Comparison of ENCODE assay signal across 15 cellular contexts in the genomic region with DNA sequence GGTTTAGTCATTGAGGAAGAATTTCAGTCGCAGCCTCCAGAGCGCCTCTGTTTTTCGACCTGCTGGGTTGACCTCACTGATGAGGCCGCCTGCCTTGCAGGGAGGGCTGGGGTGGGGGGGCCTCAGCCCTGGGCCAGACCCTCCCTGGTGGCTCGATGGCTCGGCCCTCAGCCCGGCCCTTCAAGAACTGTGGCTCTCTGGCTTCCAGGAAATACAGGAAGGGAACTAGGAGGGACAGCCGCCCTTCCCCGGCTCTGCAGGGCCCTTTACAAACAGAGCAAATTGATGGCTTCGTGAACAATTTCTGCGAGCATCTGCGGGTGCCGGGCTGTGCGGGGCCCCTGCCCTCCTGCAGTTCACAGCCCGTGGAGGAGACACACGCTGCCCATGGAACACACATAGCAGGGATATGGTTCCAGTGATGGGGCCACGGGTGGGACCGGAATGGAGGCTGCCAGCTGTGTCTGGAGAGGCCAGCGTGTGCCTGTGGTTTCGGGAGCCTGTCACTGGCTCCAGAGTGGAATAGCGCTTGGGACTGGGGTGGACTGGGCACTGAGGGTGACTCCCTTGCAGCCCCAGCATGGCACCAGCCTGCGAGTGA. TPM values are rescaled to one million over a fixed set of nuclear protein-coding genes. Genes with fewer than 3 reads are reported as not detected.
A peak's percentile ranks its signal among the peaks of the same experiment; 100 is the strongest.
DNase-seq lines count a peak whose midpoint lies in the region; ATAC-seq and TF ChIP-seq lines count a peak whose summit lies in the region.
"Had no signal": no experiment of that assay in that cellular context is flagged by ENCODE, and none has a peak within 500 bp of the region (broad histone marks: within the 10 kb centered on the region; RNA-seq: fewer than 3 reads in every experiment).

No MANE protein-coding gene starts in this region.

- ATAC-seq in left lung (no peak), gastrocnemius medialis (no peak)
- ATAC-seq: esophagus mucosa had no signal

- H3K27me3 ChIP-seq in esophagus squamous epithelium (no peaks in the 10 kb centered on the region), left lung (no peaks in the 10 kb centered on the region), testis (no peaks in the 10 kb centered on the region), gastrocnemius medialis (peaks cover 0 to 4% (median 0%) of the 10 kb centered on the region in 3 donors)
- H3K27me3 ChIP-seq: BLaER1, neural progenitor cell had no signal

- H3K9me3 ChIP-seq in HEK293 (ENCODE audit: control insufficient read depth, insufficient read depth, low read depth, low read length), result no peaks in the 10 kb centered on the region
- peaks cover 0 to under 1% (median 0%) of the 10 kb centered on the region in 3 donors for H3K9me3 ChIP-seq in esophagus squamous epithelium
- H3K9me3 ChIP-seq in left lung, result no peaks in the 10 kb centered on the region
- H3K9me3 ChIP-seq in testis, result no peaks in the 10 kb centered on the region
- H3K9me3 ChIP-seq in gastrocnemius medialis, result no peaks in the 10 kb centered on the region

- CTCF ChIA-PET in HEK293 (lab: Yijun Ruan, JAX), result interaction anchor here (0.7 to 1.4 kb wide), 4 partner anchors 8 to 448 kb away, joined by 3 to 10 read pairs (median 3); no protein-coding TSS in a partner anchor

- H3K4me1 ChIP-seq in HEK293 (ENCODE audit: control insufficient read depth, insufficient read depth, low read length) (no peaks in the 10 kb centered on the region), esophagus squamous epithelium (peaks cover 3 to 34% (median 8%) of the 10 kb centered on the region in 3 donors), left lung (no peaks in the 10 kb centered on the region), testis (peaks cover 11% of the 10 kb centered on the region), gastrocnemius medialis (no peaks in the 10 kb centered on the region)

- no peak for TF ChIP-seq CTCF in HEK293 (tag by site-specific recombination; IDR thresholded peaks at IDR 0.05)
- no peak for TF ChIP-seq CTCF in esophagus squamous epithelium (IDR thresholded peaks at IDR 0.05)
- no peak for TF ChIP-seq CTCF in left lung (IDR thresholded peaks at IDR 0.05)
- no peak for TF ChIP-seq CTCF in testis (IDR thresholded peaks at IDR 0.05)
- no peak for TF ChIP-seq CTCF in gastrocnemius medialis (IDR thresholded peaks at IDR 0.05 in 4 of 5, conservative IDR thresholded peaks at IDR 0.05 in 1 of 5)

- 84 to 94% methylated on average over 6 to 14 of the region's 22 CpGs for WGBS in esophagus squamous epithelium, 2 donors
- WGBS in testis, 2 donors, result 46 to 60% methylated on average over 8 to 22 of the region's 22 CpGs

- H3K27ac ChIP-seq in HEK293 (ENCODE audit: extremely low read depth, low read depth, low read length), result no peak overlapping the region
- H3K27ac ChIP-seq in esophagus squamous epithelium, result peak overlapping the region in 3 of 4 donors; percentile 10 to 42 (median 40)
- H3K27ac ChIP-seq in left lung, result no peak overlapping the region
- no peak overlapping the region for H3K27ac ChIP-seq in testis
- H3K27ac ChIP-seq in gastrocnemius medialis, result no peak overlapping the region
- H3K27ac ChIP-seq: BLaER1, neural progenitor cell had no signal

- POLR2A ChIA-PET in HEK293 (lab: Yijun Ruan, JAX), result no interaction called here

- intact Hi-C loops in esophagus squamous epithelium (cut with DNase I), result no loop called here
- intact Hi-C loops in left lung (cut with DNase I), result no loop called here
- intact Hi-C loops in testis (cut with DNase I; ENCODE audit: low total_unique reads), result no loop called here
- intact Hi-C loops in gastrocnemius medialis (cut with DNase I; ENCODE audit: low total_unique reads), result no loop called here

- in situ Hi-C loops in gastrocnemius medialis (cut with MboI; ENCODE audit: low sequenced_read_pairs in 4 of 4), result no loop called here

- TF ChIP-seq POLR2A in esophagus squamous epithelium (IDR thresholded peaks at IDR 0.05) (no peak), testis (IDR thresholded peaks at IDR 0.05) (no peak), gastrocnemius medialis (IDR thresholded peaks at IDR 0.05) (no peak)

- DNase-seq in esophagus squamous epithelium (lab: John Stamatoyannopoulos, UW) (no peak), left lung (peak; percentile 30 to 62), testis (peak; percentile 24), GF-D8 (lab: John Stamatoyannopoulos, UW) (no peak), gastrocnemius medialis (no peak), DMS 273 (lab: John Stamatoyannopoulos, UW; ENCODE audit: unreplicated experiment) (no peak), GM19238 (ENCODE audit: insufficient read length, low spot score) (no peak)
- DNase-seq: activated naive CD8-positive, alpha-beta T cell treated with anti-CD3 and anti-CD28 coated beads for 36 hours; activated T-cell treated with anti-CD3 and anti-CD28 coated beads for 4 hours; NCI-H2081; NCI-H748 treated with DMSO at 0.1 percent for 48 hours had no signal

- H3K4me3 ChIP-seq in HEK293 (ENCODE audit: low read depth, low read length) (no peak overlapping the region), esophagus squamous epithelium (no peak overlapping the region), left lung (no peak overlapping the region), testis (no peak overlapping the region), gastrocnemius medialis (no peak overlapping the region)
- H3K4me3 ChIP-seq: BLaER1, neural progenitor cell had no signal

- H3K36me3 ChIP-seq in HEK293 (ENCODE audit: control insufficient read depth in 2 of 2, insufficient read depth in 1 of 2, low read length in 2 of 2) (no peaks in the 10 kb centered on the region), esophagus squamous epithelium (no peaks in the 10 kb centered on the region), left lung (no peaks in the 10 kb centered on the region), testis (ENCODE audit: low read depth, missing control alignments) (no peaks in the 10 kb centered on the region), gastrocnemius medialis (no peaks in the 10 kb centered on the region)
- H3K36me3 ChIP-seq: neural progenitor cell had no signal

TF ChIP-seq in HEK293, 187 proteins besides CTCF, POLR2A, EP300 and RAD21:
- TF ChIP-seq IKZF3 (tag by site-specific recombination; IDR thresholded peaks at IDR 0.05) (no peak), ZIC2 (tag by site-specific recombination; IDR thresholded peaks at IDR 0.05) (peak; percentile 51)

RNA-seq across cellular contexts. Expression of gene COL5A1, which starts 39.6 kb away (rescaled TPM):
- total RNA-seq in esophagus squamous epithelium (10 to 100 TPM in 1 of 4 donors, 1 to 10 TPM in 3; 4.0 to 12.8 (median 6.3) TPM), left lung (100 to 1,000 TPM; 205 to 357 TPM), testis (10 to 100 TPM; 18.5 to 20.8 TPM), gastrocnemius medialis (1 to 10 TPM; 1.6 to 2.8 (median 2.3) TPM)
- polyA plus RNA-seq in testis (ENCODE audit: insufficient read depth, low read depth, low replicate concordance), result 34.3 TPM

Comparison
In these comparisons a context has a peak if more than half of its experiments do, and no peak if none do; other contexts are left out.
1. H3K27ac ChIP-seq: peak in esophagus squamous epithelium (3 of 4); none in HEK293 (single experiment), left lung (0 of 2), testis (0 of 2) and gastrocnemius medialis (0 of 4).
2. DNase-seq: peak in left lung (2 of 2) and testis (single experiment); none in esophagus squamous epithelium (single experiment), GF-D8 (single experiment), gastrocnemius medialis (0 of 2), DMS 273 (single experiment) and GM19238 (single experiment).
3. RNA of gene COL5A1, which starts 39.6 kb away (total RNA-seq): 205 to 357 TPM in left lung; 18.5 to 20.8 TPM in testis, 4.0 to 12.8 TPM in esophagus squamous epithelium and 1.6 to 2.8 TPM in gastrocnemius medialis; every median in the first group is over 4 times any median in the second.